27 cellular contexts compared by ENCODE assay signal in genomic region chr4:96742332-96743014, GRCh38.
"Had no signal": no experiment of that assay in that cellular context is flagged by ENCODE, and none has a peak within 500 bp of the region (broad histone marks: within the 10 kb centered on the region; RNA-seq: fewer than 3 reads in every experiment).

No MANE protein-coding gene starts in this region.

- H3K4me3 ChIP-seq: ascending aorta, cardiac muscle cell had no signal

- H3K4me1 ChIP-seq: ascending aorta had no signal

- DNase-seq: activated B cell treated with CpG ODN at 0.5 μM for 24 hours; activated CD4-positive, alpha-beta memory T cell treated with anti-CD3 and anti-CD28 coated beads for 36 hours; activated CD4-positive, alpha-beta T cell treated with anti-CD3 and anti-CD28 coated beads for 4 hours; activated CD4-positive, alpha-beta T cell treated with anti-CD3 and anti-CD28 coated beads, Interleukin-2, amount 10 ng/mL, durations not matched to agents 24 days and 14 days; activated CD4-positive, alpha-beta T cell treated with anti-CD3 and anti-CD28 coated beads, Interleukin-2, amount 50 U/mL, for 1 hour; activated CD4-positive, alpha-beta T cell treated with anti-CD3 and anti-CD28 coated beads, Interleukin-2, amount 50 U/mL, for 4 hours; activated CD4-positive, CD25-positive, alpha-beta regulatory T cell treated with anti-CD3 and anti-CD28 coated beads, Interleukin-2, amount 50 U/mL, for 72 hours; activated CD8-positive, alpha-beta memory T cell treated with anti-CD3 and anti-CD28 coated beads, Interleukin-2, amount 50 U/mL, for 48 hours; activated CD8-positive, alpha-beta T cell treated with anti-CD3 and anti-CD28 coated beads for 36 hours; activated effector memory CD4-positive, alpha-beta T cell treated with Interleukin-2 at 50 U/mL for 16 hours; activated naive CD4-positive, alpha-beta T cell treated with anti-CD3 and anti-CD28 coated beads, Interleukin-2, amount 10 ng/mL, durations not matched to agents 7 days and 5 days; activated naive CD4-positive, alpha-beta T cell treated with Interleukin-2 at 50 U/mL for 16 hours; activated naive CD8-positive, alpha-beta T cell treated with anti-CD3 and anti-CD28 coated beads, Interleukin-2, amount 10 ng/mL, durations not matched to agents 7 days and 5 days; activated naive CD8-positive, alpha-beta T cell treated with anti-CD3 and anti-CD28 coated beads, Interleukin-2, amount 50 U/mL, for 24 hours; activated T-cell treated with anti-CD3 and anti-CD28 coated beads, Interleukin-2, amount 50 U/mL, for 24 hours; activated T-cell treated with anti-CD3 and anti-CD28 coated beads, Interleukin-2, amount 50 U/mL, for 48 hours; amygdala; anterior cingulate cortex; caudate nucleus; cerebellar nuclear complex; SW 1271; T-helper 1 cell; T-helper 2 cell; T-helper 9 cell had no signal

- H3K27me3 ChIP-seq: ascending aorta, cardiac muscle cell had no signal

- H3K27ac ChIP-seq: ascending aorta, cardiac muscle cell, VCaP had no signal

- H3K9me3 ChIP-seq: ascending aorta had no signal

- H3K36me3 ChIP-seq: ascending aorta, cardiac muscle cell had no signal
